23 cellular contexts compared by ENCODE assay signal in the genomic region with DNA sequence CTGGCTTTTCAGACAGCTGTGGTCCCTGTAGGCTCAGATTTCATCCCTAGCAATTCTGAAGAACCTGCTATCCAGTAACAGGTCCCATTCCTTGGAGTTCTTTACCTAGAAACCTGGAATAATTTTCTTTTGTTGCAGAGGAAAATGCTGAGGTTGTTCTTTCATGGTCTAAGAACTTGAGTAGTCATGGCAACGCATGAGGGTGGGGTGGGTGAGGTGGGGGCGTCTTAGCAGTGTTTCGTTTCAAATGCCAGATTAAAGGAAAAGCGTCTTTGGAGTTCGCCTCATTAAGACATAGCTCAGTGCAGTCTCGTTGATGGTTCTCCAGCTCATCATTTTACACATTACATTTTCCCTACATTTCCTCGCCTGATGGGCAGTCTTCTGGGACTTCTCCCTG.
"Had no signal": no experiment of that assay in that cellular context is flagged by ENCODE, and none has a peak within 500 bp of the region (broad histone marks: within the 10 kb centered on the region; RNA-seq: fewer than 3 reads in every experiment).

No MANE protein-coding gene starts in this region.

- H3K27ac ChIP-seq: Peyer's patch, RWPE1, SJCRH30, WERI-Rb-1 had no signal

- H3K27ac Mint-ChIP-seq: activated CD4-positive, alpha-beta memory T cell treated with anti-CD3 and anti-CD28 coated beads, Interleukin-2, amount 10 ng/mL, durations not matched to agents 7 days and 5 days; activated CD4-positive, alpha-beta T cell treated with anti-CD3 and anti-CD28 coated beads for 36 hours; activated naive CD4-positive, alpha-beta T cell treated with anti-CD3 and anti-CD28 coated beads, Interleukin-2, amount 10 ng/mL, durations not matched to agents 7 days and 5 days; activated naive CD8-positive, alpha-beta T cell treated with anti-CD3 and anti-CD28 coated beads for 36 hours; activated T-helper 17 cell treated with anti-CD3 and anti-CD28 coated beads, Interleukin-2, amount 50 U/mL, for 72 hours had no signal

- H3K27me3 Mint-ChIP-seq: activated naive CD8-positive, alpha-beta T cell treated with anti-CD3 and anti-CD28 coated beads for 36 hours had no signal

- H3K4me3 ChIP-seq: MG63, Peyer's patch, SJCRH30 had no signal

- H3K36me3 Mint-ChIP-seq: activated naive CD4-positive, alpha-beta T cell treated with anti-CD3 and anti-CD28 coated beads, Interleukin-2, amount 10 ng/mL, durations not matched to agents 7 days and 5 days; activated naive CD8-positive, alpha-beta T cell treated with anti-CD3 and anti-CD28 coated beads for 36 hours had no signal

- ATAC-seq: activated CD4-positive, alpha-beta T cell treated with anti-CD3 and anti-CD28 coated beads for 36 hours; activated T-helper 17 cell treated with anti-CD3 and anti-CD28 coated beads, Interleukin-2, amount 50 U/mL, for 72 hours had no signal

- H3K4me1 Mint-ChIP-seq: activated CD4-positive, alpha-beta memory T cell treated with anti-CD3 and anti-CD28 coated beads, Interleukin-2, amount 10 ng/mL, durations not matched to agents 7 days and 5 days; activated CD4-positive, alpha-beta T cell treated with anti-CD3 and anti-CD28 coated beads for 36 hours; activated naive CD4-positive, alpha-beta T cell treated with anti-CD3 and anti-CD28 coated beads, Interleukin-2, amount 10 ng/mL, durations not matched to agents 7 days and 5 days; activated naive CD8-positive, alpha-beta T cell treated with anti-CD3 and anti-CD28 coated beads for 36 hours; activated T-helper 17 cell treated with anti-CD3 and anti-CD28 coated beads, Interleukin-2, amount 50 U/mL, for 72 hours had no signal

- H3K4me2 ChIP-seq: SK-N-SH had no signal

- DNase-seq: activated CD4-positive, alpha-beta T cell treated with anti-CD3 and anti-CD28 coated beads for 36 hours; activated CD4-positive, alpha-beta T cell treated with anti-CD3 and anti-CD28 coated beads, Interleukin-2, amount 50 U/mL, for 1 hour; activated gamma-delta T cell; activated naive CD4-positive, alpha-beta T cell treated with anti-CD3 and anti-CD28 coated beads, Interleukin-2, amount 10 ng/mL, durations not matched to agents 7 days and 5 days; activated naive CD8-positive, alpha-beta T cell treated with anti-CD3 and anti-CD28 coated beads for 36 hours; activated T-cell treated with anti-CD3 and anti-CD28 coated beads for 4 hours; MG63; MV-4-11; NCI-H1092 treated with DMSO at 0.1 percent for 48 hours; NCI-H1417 treated with DMSO at 0.1 percent for 48 hours; NCI-H1694; NCI-H2029; NCI-H446; NCI-H524; Right ventricle myocardium superior; SJCRH30; SK-N-SH; T-helper 1 cell; WERI-Rb-1 had no signal

- H3K36me3 ChIP-seq: MG63, Peyer's patch, SJCRH30, WERI-Rb-1 had no signal

- H3K9me3 ChIP-seq: MG63, Peyer's patch, SJCRH30, SK-N-SH had no signal

- H3K9ac ChIP-seq: SK-N-SH had no signal

- H3K27me3 ChIP-seq: MG63, Peyer's patch, SJCRH30 had no signal

- H3K4me3 Mint-ChIP-seq: activated CD4-positive, alpha-beta memory T cell treated with anti-CD3 and anti-CD28 coated beads, Interleukin-2, amount 10 ng/mL, durations not matched to agents 7 days and 5 days; activated CD4-positive, alpha-beta T cell treated with anti-CD3 and anti-CD28 coated beads for 36 hours; activated naive CD4-positive, alpha-beta T cell treated with anti-CD3 and anti-CD28 coated beads, Interleukin-2, amount 10 ng/mL, durations not matched to agents 7 days and 5 days; activated naive CD8-positive, alpha-beta T cell treated with anti-CD3 and anti-CD28 coated beads for 36 hours; activated T-helper 17 cell treated with anti-CD3 and anti-CD28 coated beads, Interleukin-2, amount 50 U/mL, for 72 hours had no signal

- H3K4me1 ChIP-seq: Peyer's patch had no signal

- H3K9me3 Mint-ChIP-seq: activated CD4-positive, alpha-beta memory T cell treated with anti-CD3 and anti-CD28 coated beads, Interleukin-2, amount 10 ng/mL, durations not matched to agents 7 days and 5 days; activated naive CD4-positive, alpha-beta T cell treated with anti-CD3 and anti-CD28 coated beads, Interleukin-2, amount 10 ng/mL, durations not matched to agents 7 days and 5 days; activated naive CD8-positive, alpha-beta T cell treated with anti-CD3 and anti-CD28 coated beads for 36 hours; activated T-helper 17 cell treated with anti-CD3 and anti-CD28 coated beads, Interleukin-2, amount 50 U/mL, for 72 hours had no signal
